In genomic region chr6:8859501-8859900, GRCh38 we compare ENCODE assay signal across 23 cellular contexts.
"Had no signal": no experiment of that assay in that cellular context is flagged by ENCODE, and none has a peak within 500 bp of the region (broad histone marks: within the 10 kb centered on the region; RNA-seq: fewer than 3 reads in every experiment).

No MANE protein-coding gene starts in this region.

- H3K9me3 ChIP-seq: esophagus squamous epithelium, mucosa of descending colon, prostate gland, tibial nerve, vagina had no signal

- H3K4me1 ChIP-seq: esophagus squamous epithelium, neural progenitor cell, prostate gland, tibial nerve, vagina had no signal

- H3K27ac ChIP-seq: esophagus squamous epithelium, neural progenitor cell, prostate gland, skin epidermis, tibial nerve, vagina, WERI-Rb-1 had no signal

- H3K27me3 ChIP-seq: esophagus squamous epithelium, neural progenitor cell, tibial nerve, vagina had no signal

- H3K4me3 ChIP-seq: esophagus squamous epithelium, mucosa of descending colon, neural progenitor cell, prostate gland, skin epidermis, tibial nerve, vagina had no signal

- ATAC-seq: activated T-helper 17 cell treated with anti-CD3 and anti-CD28 coated beads, Interleukin-2, amount 50 U/mL, for 72 hours; mucosa of descending colon; right cardiac atrium had no signal

- DNase-seq: activated CD4-positive, alpha-beta T cell treated with anti-CD3 and anti-CD28 coated beads, Interleukin-2, amount 50 U/mL, for 4 hours; activated naive CD4-positive, alpha-beta T cell; activated naive CD8-positive, alpha-beta T cell treated with anti-CD3 and anti-CD28 coated beads for 36 hours; amygdala; cerebellar nuclear complex; dermis blood vessel endothelial cell; effector memory CD4-positive, alpha-beta T cell; esophagus squamous epithelium; glutamatergic neuron; kidney; left ventricle myocardium superior; mucosa of descending colon; naive B cell; right cardiac atrium; stimulated activated CD4-positive, alpha-beta T cell treated with anti-CD3 and anti-CD28 coated beads, Interleukin-15, amount 100 ng/mL, for 24 hours; stimulated activated CD4-positive, alpha-beta T cell treated with anti-CD3 and anti-CD28 coated beads, Interleukin-2, amount 100 ng/mL, for 48 hours; WERI-Rb-1 had no signal

- H3K36me3 ChIP-seq: esophagus squamous epithelium, neural progenitor cell, prostate gland, tibial nerve, vagina, WERI-Rb-1 had no signal
